In the genomic region with DNA sequence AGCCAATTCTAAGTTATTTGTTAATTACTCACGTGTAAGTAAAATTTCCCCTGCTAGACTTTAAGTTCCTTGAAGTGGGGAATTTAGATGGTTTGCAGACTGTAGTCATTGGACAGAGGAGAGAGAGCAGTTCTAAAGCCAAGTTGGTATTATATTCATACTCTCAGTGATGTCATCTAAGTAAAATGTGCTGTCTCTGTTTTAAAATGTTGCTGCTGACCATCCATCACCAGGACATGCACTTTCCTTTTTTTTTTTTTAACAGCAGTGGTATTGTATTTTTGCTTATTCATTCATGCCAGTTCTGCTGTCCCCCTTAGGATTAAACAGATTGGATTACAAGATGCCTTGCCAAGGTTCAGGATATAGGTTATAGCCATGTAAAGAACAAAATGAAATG, we compare ENCODE assay signal across 16 cellular contexts. TPM values are rescaled to one million over a fixed set of nuclear protein-coding genes. Genes with fewer than 3 reads are reported as not detected.
DNase-seq lines count a peak whose midpoint lies in the region; ATAC-seq and TF ChIP-seq lines count a peak whose summit lies in the region.
"Had no signal": no experiment of that assay in that cellular context is flagged by ENCODE, and none has a peak within 500 bp of the region (broad histone marks: within the 10 kb centered on the region; RNA-seq: fewer than 3 reads in every experiment).

No MANE protein-coding gene starts in this region.

- ATAC-seq in HG02884 (IDR thresholded peaks at IDR 0.05; ENCODE audit: unreplicated experiment) (no peak), GM19351 (IDR thresholded peaks at IDR 0.05; ENCODE audit: unreplicated experiment) (no peak), mucosa of descending colon (no peak)
- ATAC-seq in naive thymus-derived CD4-positive, alpha-beta T cell, result no peak
- ATAC-seq: right cardiac atrium had no signal

- H3K27ac ChIP-seq in osteoblast (ENCODE audit: low read depth, low read length), result no peak overlapping the region
- H3K27ac ChIP-seq in naive thymus-derived CD4-positive, alpha-beta T cell (ENCODE audit: low read depth, low read length), result no peak overlapping the region
- H3K27ac ChIP-seq: C4-2B, SJSA1 had no signal

- peak; percentile 56 for DNase-seq in Caki2 (ENCODE audit: low read depth)
- DNase-seq in NCI-H82 treated with DMSO at 0.1 percent for 48 hours (lab: John Stamatoyannopoulos, UW; ENCODE audit: unreplicated experiment), result peak; percentile 30
- peak; percentile 86 for DNase-seq in osteoblast (ENCODE audit: insufficient read length, low spot score, missing footprints)
- DNase-seq in naive thymus-derived CD4-positive, alpha-beta T cell, result no peak
- no peak for DNase-seq in mucosa of descending colon
- DNase-seq: activated T-cell treated with anti-CD3 and anti-CD28 coated beads, Interleukin-2, amount 50 U/mL, for 24 hours; head of caudate nucleus; NCI-H345; right cardiac atrium; transverse colon had no signal

- H3K4me3 Mint-ChIP-seq in naive thymus-derived CD4-positive, alpha-beta T cell, result no peak overlapping the region
- H3K4me3 Mint-ChIP-seq: activated T-cell treated with anti-CD3 and anti-CD28 coated beads, Interleukin-2, amount 50 U/mL, for 24 hours; central memory CD8-positive, alpha-beta T cell had no signal

- no peak overlapping the region for H3K27ac Mint-ChIP-seq in naive thymus-derived CD4-positive, alpha-beta T cell
- H3K27ac Mint-ChIP-seq: activated T-cell treated with anti-CD3 and anti-CD28 coated beads, Interleukin-2, amount 50 U/mL, for 24 hours had no signal

- peak overlapping the region; percentile 23 for H3K4me3 ChIP-seq in endocrine pancreas (ENCODE audit: control insufficient read depth, insufficient read depth, low read length)
- no peak overlapping the region for H3K4me3 ChIP-seq in osteoblast (ENCODE audit: insufficient read depth, low read length)
- no peak overlapping the region for H3K4me3 ChIP-seq in naive thymus-derived CD4-positive, alpha-beta T cell (ENCODE audit: low read length)
- H3K4me3 ChIP-seq in mucosa of descending colon, result no peak overlapping the region
- H3K4me3 ChIP-seq: SJSA1, transverse colon had no signal

- H3K4me1 ChIP-seq in endocrine pancreas (ENCODE audit: control insufficient read depth, insufficient read depth, low read length), result peaks cover 5% of the 10 kb centered on the region
- peaks cover 5% of the 10 kb centered on the region for H3K4me1 ChIP-seq in osteoblast (ENCODE audit: insufficient read depth, low read length)
- H3K4me1 ChIP-seq in naive thymus-derived CD4-positive, alpha-beta T cell (ENCODE audit: control insufficient read depth in 2 of 2, insufficient read depth in 2 of 2, low read length in 2 of 2), result peaks cover 6 to 7% of the 10 kb centered on the region in 2 donors
- H3K4me1 ChIP-seq in mucosa of descending colon (ENCODE audit: low read depth), result no peaks in the 10 kb centered on the region

- no peak overlapping the region for H3K4me2 ChIP-seq in osteoblast (ENCODE audit: insufficient read depth, low read length)

- in situ Hi-C loops in Caki2 (cut with HindIII; ENCODE audit: low pct_unique_long_range_greater_than_20kb, low sequenced_read_pairs), result no loop called here

- intact Hi-C loops in naive thymus-derived CD4-positive, alpha-beta T cell (cut with micrococcal nuclease), result loop anchor here (5.0 kb wide), 3 partner anchors 81 to 126 kb away; no protein-coding TSS in a partner anchor
- intact Hi-C loops in mucosa of descending colon (cut with DNase I, micrococcal nuclease), result no loop called here

- peaks cover 61 to 83% (median 75%) of the 10 kb centered on the region in 5 donors for H3K27me3 Mint-ChIP-seq in naive thymus-derived CD4-positive, alpha-beta T cell

- no peak for TF ChIP-seq CTCF in osteoblast (IDR thresholded peaks at IDR 0.05; ENCODE audit: extremely low read depth, low read depth, low read length)
- TF ChIP-seq CTCF in mucosa of descending colon (IDR thresholded peaks at IDR 0.05), result no peak

- CTCF ChIA-PET in naive thymus-derived CD4-positive, alpha-beta T cell (lab: Charles Lee), result no interaction called here

- peaks cover 9 to 20% (median 17%) of the 10 kb centered on the region in 7 donors for H3K4me1 Mint-ChIP-seq in naive thymus-derived CD4-positive, alpha-beta T cell

- no peak overlapping the region for H2AFZ ChIP-seq in osteoblast (ENCODE audit: low read length)

- no peaks in the 10 kb centered on the region for H3K79me2 ChIP-seq in osteoblast (ENCODE audit: insufficient read depth, low read length)

- H3K9me3 Mint-ChIP-seq in naive thymus-derived CD4-positive, alpha-beta T cell, result peaks cover 0 to 3% (median 0%) of the 10 kb centered on the region in 11 donors
- H3K9me3 Mint-ChIP-seq: activated T-cell treated with anti-CD3 and anti-CD28 coated beads, Interleukin-2, amount 50 U/mL, for 24 hours; central memory CD8-positive, alpha-beta T cell had no signal

- no peaks in the 10 kb centered on the region for H3K36me3 Mint-ChIP-seq in naive thymus-derived CD4-positive, alpha-beta T cell

- H3K9me3 ChIP-seq in endocrine pancreas (ENCODE audit: control insufficient read depth, low read length) (no peaks in the 10 kb centered on the region), osteoblast (ENCODE audit: low read depth, low read length) (no peaks in the 10 kb centered on the region), mucosa of descending colon (no peaks in the 10 kb centered on the region)
- H3K9me3 ChIP-seq in naive thymus-derived CD4-positive, alpha-beta T cell (ENCODE audit: control insufficient read depth in 2 of 3, low read length in 3 of 3), result no peaks in the 10 kb centered on the region
- H3K9me3 ChIP-seq: SJSA1, transverse colon had no signal

- H4K20me1 ChIP-seq in osteoblast (ENCODE audit: insufficient read depth, low read length), result no peaks in the 10 kb centered on the region

- H3K36me3 ChIP-seq in endocrine pancreas (ENCODE audit: control insufficient read depth, insufficient read depth, low read length), result no peaks in the 10 kb centered on the region
- no peaks in the 10 kb centered on the region for H3K36me3 ChIP-seq in osteoblast (ENCODE audit: insufficient read depth, low read length)
- no peaks in the 10 kb centered on the region for H3K36me3 ChIP-seq in naive thymus-derived CD4-positive, alpha-beta T cell (ENCODE audit: control insufficient read depth in 2 of 3, insufficient read depth in 3 of 3, low read length in 3 of 3)
- no peaks in the 10 kb centered on the region for H3K36me3 ChIP-seq in mucosa of descending colon (ENCODE audit: low read depth)
- H3K36me3 ChIP-seq: transverse colon had no signal

- H3K9ac ChIP-seq in endocrine pancreas (ENCODE audit: control insufficient read depth, insufficient read depth, low read length), result no peak overlapping the region

- POLR2A ChIA-PET in naive thymus-derived CD4-positive, alpha-beta T cell (lab: Charles Lee), result no interaction called here

- no peaks in the 10 kb centered on the region for H3K27me3 ChIP-seq in endocrine pancreas (ENCODE audit: control insufficient read depth, insufficient read depth, low read length)
- H3K27me3 ChIP-seq in osteoblast (ENCODE audit: insufficient read depth, low read length), result no peaks in the 10 kb centered on the region
- H3K27me3 ChIP-seq in naive thymus-derived CD4-positive, alpha-beta T cell (ENCODE audit: control insufficient read depth in 2 of 2, insufficient read depth in 2 of 2, low read length in 2 of 2), result peaks cover 4 to 13% of the 10 kb centered on the region in 2 donors
- H3K27me3 ChIP-seq: SJSA1 had no signal

RNA-seq across cellular contexts. Expression of gene TTLL7, which starts 2.3 kb away (rescaled TPM):
- 0.67 and 20.4 TPM in 2 replicates for total RNA-seq in Caki2 (2014; rRNA removed; shearing (Covaris generic); ENCODE audit: low replicate concordance)
- 13.8 and 15.3 TPM in 2 replicates for total RNA-seq in osteoblast
- total RNA-seq in naive thymus-derived CD4-positive, alpha-beta T cell, result 1 to 10 TPM in 2 of 5 experiments, under 1 TPM in 1, not detected in 2; 0.27 to 2.1 (median 1.1) TPM
- polyA plus RNA-seq in naive thymus-derived CD4-positive, alpha-beta T cell, result not detected
- 10 to 100 TPM in 1 of 3 donors, 1 to 10 TPM in 2; 3.3 to 21.0 (median 3.8) TPM for total RNA-seq in mucosa of descending colon

Comparison
In these comparisons a context has a peak if more than half of its experiments do, and no peak if none do; other contexts are left out.
1. DNase-seq: peak in Caki2 (single experiment), NCI-H82 treated with DMSO at 0.1 percent for 48 hours (single experiment) and osteoblast (single experiment); none in naive thymus-derived CD4-positive, alpha-beta T cell (0 of 9) and mucosa of descending colon (0 of 3).
2. intact Hi-C loops: an anchor here in naive thymus-derived CD4-positive, alpha-beta T cell (5.0 kb wide); none called in mucosa of descending colon.